ENCODE assay signal across 35 cellular contexts in genomic region chr3:10288575-10288960, GRCh38. TPM values are rescaled to one million over a fixed set of nuclear protein-coding genes. Genes with fewer than 3 reads are reported as not detected.
"Had no signal": no experiment of that assay in that cellular context is flagged by ENCODE, and none has a peak within 500 bp of the region (broad histone marks: within the 10 kb centered on the region; RNA-seq: fewer than 3 reads in every experiment).

No MANE protein-coding gene starts in this region.

- DNase-seq: activated CD4-positive, alpha-beta memory T cell treated with anti-CD3 and anti-CD28 coated beads, Interleukin-2, amount 10 ng/mL, durations not matched to agents 7 days and 5 days; activated CD4-positive, alpha-beta T cell treated with anti-CD3 and anti-CD28 coated beads for 1 hour; activated CD4-positive, alpha-beta T cell treated with anti-CD3 and anti-CD28 coated beads for 48 hours; activated CD4-positive, CD25-positive, alpha-beta regulatory T cell; activated CD8-positive, alpha-beta memory T cell treated with anti-CD3 and anti-CD28 coated beads for 24 hours; activated CD8-positive, alpha-beta memory T cell treated with anti-CD3 and anti-CD28 coated beads, Interleukin-2, amount 10 ng/mL, durations not matched to agents 7 days and 5 days; activated CD8-positive, alpha-beta memory T cell treated with anti-CD3 and anti-CD28 coated beads, Interleukin-2, amount 50 U/mL, for 48 hours; activated naive CD8-positive, alpha-beta T cell treated with anti-CD3 and anti-CD28 coated beads, Interleukin-2, amount 50 U/mL, for 24 hours; anterior cingulate cortex; Karpas-422; KBM-7; NCI-H1048; NCI-H1105 treated with DMSO at 0.1 percent for 48 hours; NCI-H1436; NCI-H1694; NCI-H1930; NCI-H2081 treated with DMSO at 0.1 percent for 48 hours; NCI-H345; NCI-H524 treated with DMSO at 0.1 percent for 48 hours; PC-9; SIG-M5; T-cell; T-helper 17 cell; WERI-Rb-1 had no signal

- H3K4me3 ChIP-seq: PC-9 had no signal

- H3K4me2 ChIP-seq: PC-9 had no signal

- H3K27me3 Mint-ChIP-seq: activated CD4-positive, alpha-beta memory T cell treated with anti-CD3 and anti-CD28 coated beads, Interleukin-2, amount 10 ng/mL, durations not matched to agents 7 days and 5 days; activated CD8-positive, alpha-beta memory T cell treated with anti-CD3 and anti-CD28 coated beads, Interleukin-2, amount 10 ng/mL, durations not matched to agents 7 days and 5 days; activated naive CD8-positive, alpha-beta T cell; activated naive CD8-positive, alpha-beta T cell treated with anti-CD3 and anti-CD28 coated beads, Interleukin-2, amount 50 U/mL, for 24 hours; brain; central memory CD8-positive, alpha-beta T cell; T-cell; T-helper 17 cell had no signal

- ATAC-seq: activated CD8-positive, alpha-beta memory T cell treated with anti-CD3 and anti-CD28 coated beads, Interleukin-2, amount 10 ng/mL, durations not matched to agents 7 days and 5 days; activated naive CD8-positive, alpha-beta T cell treated with anti-CD3 and anti-CD28 coated beads, Interleukin-2, amount 50 U/mL, for 24 hours; Right ventricle myocardium inferior; SK-N-SH treated with all-trans-retinoic acid at 6 μM for 48 hours; T-cell; T-helper 17 cell had no signal

- H3K36me3 Mint-ChIP-seq: activated naive CD8-positive, alpha-beta T cell had no signal

- H3K4me3 Mint-ChIP-seq: activated CD4-positive, alpha-beta memory T cell treated with anti-CD3 and anti-CD28 coated beads, Interleukin-2, amount 10 ng/mL, durations not matched to agents 7 days and 5 days; activated CD8-positive, alpha-beta memory T cell treated with anti-CD3 and anti-CD28 coated beads, Interleukin-2, amount 10 ng/mL, durations not matched to agents 7 days and 5 days; activated naive CD8-positive, alpha-beta T cell; activated naive CD8-positive, alpha-beta T cell treated with anti-CD3 and anti-CD28 coated beads, Interleukin-2, amount 50 U/mL, for 24 hours; brain; central memory CD8-positive, alpha-beta T cell; T-cell; T-helper 17 cell had no signal

- H3K9me3 Mint-ChIP-seq: activated CD4-positive, alpha-beta memory T cell treated with anti-CD3 and anti-CD28 coated beads, Interleukin-2, amount 10 ng/mL, durations not matched to agents 7 days and 5 days; activated naive CD8-positive, alpha-beta T cell treated with anti-CD3 and anti-CD28 coated beads, Interleukin-2, amount 50 U/mL, for 24 hours; activated T-helper 2 cell treated with anti-CD3 and anti-CD28 coated beads, Interferon-gamma antibody, Interleukin-2, Interleukin-4, amounts not matched to agents 10 μg/mL and 5 μg/mL and 100 μg/mL, durations not matched to agents 14 hours and 24 hours and 36 hours; brain; central memory CD8-positive, alpha-beta T cell; T-cell had no signal

- H3K27ac Mint-ChIP-seq: activated CD4-positive, alpha-beta memory T cell treated with anti-CD3 and anti-CD28 coated beads, Interleukin-2, amount 10 ng/mL, durations not matched to agents 7 days and 5 days; activated CD8-positive, alpha-beta memory T cell treated with anti-CD3 and anti-CD28 coated beads, Interleukin-2, amount 10 ng/mL, durations not matched to agents 7 days and 5 days; activated naive CD8-positive, alpha-beta T cell; activated naive CD8-positive, alpha-beta T cell treated with anti-CD3 and anti-CD28 coated beads, Interleukin-2, amount 50 U/mL, for 24 hours; activated T-helper 2 cell treated with anti-CD3 and anti-CD28 coated beads, Interferon-gamma antibody, Interleukin-2, Interleukin-4, amounts not matched to agents 10 μg/mL and 5 μg/mL and 100 μg/mL, durations not matched to agents 14 hours and 24 hours and 36 hours; brain; T-cell had no signal

- H3K27ac ChIP-seq: PC-9, RWPE1, WERI-Rb-1 had no signal

- H2AFZ ChIP-seq: PC-9 had no signal

RNA-seq across cellular contexts. Expression of gene GHRL, which starts 4.2 kb away (rescaled TPM):
- total RNA-seq: chondrocyte, MCF 10A, NCI-H460, PC-9, SK-MEL-5 had no signal
